28 cellular contexts compared by ENCODE assay signal in genomic region chr7:101197991-101198390, GRCh38. TPM values are rescaled to one million over a fixed set of nuclear protein-coding genes. Genes with fewer than 3 reads are reported as not detected.
"Had no signal": no experiment of that assay in that cellular context is flagged by ENCODE, and none has a peak within 500 bp of the region (broad histone marks: within the 10 kb centered on the region; RNA-seq: fewer than 3 reads in every experiment).

No MANE protein-coding gene starts in this region.

- H3K4me1 ChIP-seq: breast epithelium, SJCRH30 had no signal

- H3K9me3 ChIP-seq: adrenal gland, breast epithelium, SJCRH30 had no signal

- DNase-seq: activated CD4-positive, alpha-beta T cell treated with anti-CD3 and anti-CD28 coated beads for 48 hours; activated CD4-positive, alpha-beta T cell treated with anti-CD3 and anti-CD28 coated beads, Interleukin-2, amount 50 U/mL, for 4 hours; activated CD4-positive, CD25-positive, alpha-beta regulatory T cell treated with anti-CD3 and anti-CD28 coated beads, Interleukin-2, amount 50 U/mL, for 72 hours; activated CD8-positive, alpha-beta memory T cell treated with anti-CD3 and anti-CD28 coated beads, Interleukin-2, amount 50 U/mL, for 48 hours; activated CD8-positive, alpha-beta T cell treated with anti-CD3 and anti-CD28 coated beads, Interleukin-2, amount 10 ng/mL, durations not matched to agents 7 days and 5 days; activated naive CD4-positive, alpha-beta T cell treated with anti-CD3 and anti-CD28 coated beads, Interleukin-2, amount 50 U/mL, for 16 hours; activated naive CD8-positive, alpha-beta T cell treated with anti-CD3 and anti-CD28 coated beads, Interleukin-2, amount 10 ng/mL, durations not matched to agents 7 days and 5 days; activated T-cell treated with anti-CD3 and anti-CD28 coated beads, Interleukin-2, amount 50 U/mL, for 1 hour; adrenal gland; anterior cingulate cortex; caudate nucleus; NCI-H1092; NCI-H1417; NCI-H1694; NCI-H2029; NCI-H2107; NCI-H510A treated with DMSO at 0.1 percent for 48 hours; NCI-H69; NK-92 treated with Interleukin-12 subunit alpha and Interleukin-12 subunit beta, amount 100 ng/mL, for 24 hours; OCI-M1; RPMI8226; SJCRH30 had no signal

- H3K9me3 Mint-ChIP-seq: activated naive CD8-positive, alpha-beta T cell treated with anti-CD3 and anti-CD28 coated beads, Interleukin-2, amount 10 ng/mL, durations not matched to agents 7 days and 5 days; T-helper 1 cell treated with Interleukin-12 subunit alpha and Interleukin-12 subunit beta and Interleukin-4 antibody, amounts not matched to agents 30 μg/mL and 1 μg/mL, for 36 hours had no signal

- H3K27ac ChIP-seq: adrenal gland, breast epithelium, SJCRH30 had no signal

- H3K27ac Mint-ChIP-seq: activated CD8-positive, alpha-beta T cell treated with anti-CD3 and anti-CD28 coated beads, Interleukin-2, amount 10 ng/mL, durations not matched to agents 7 days and 5 days; activated naive CD8-positive, alpha-beta T cell treated with anti-CD3 and anti-CD28 coated beads, Interleukin-2, amount 10 ng/mL, durations not matched to agents 7 days and 5 days; T-helper 1 cell treated with Interleukin-12 subunit alpha and Interleukin-12 subunit beta and Interleukin-4 antibody, amounts not matched to agents 30 μg/mL and 1 μg/mL, for 36 hours had no signal

- H3K4me3 ChIP-seq: adrenal gland, breast epithelium, SJCRH30 had no signal

- ATAC-seq: activated CD8-positive, alpha-beta T cell treated with anti-CD3 and anti-CD28 coated beads, Interleukin-2, amount 10 ng/mL, durations not matched to agents 7 days and 5 days; Panc1; Right ventricle myocardium inferior had no signal

- H3K36me3 ChIP-seq: adrenal gland, breast epithelium, SJCRH30 had no signal

- H3K4me3 Mint-ChIP-seq: activated CD8-positive, alpha-beta T cell treated with anti-CD3 and anti-CD28 coated beads, Interleukin-2, amount 10 ng/mL, durations not matched to agents 7 days and 5 days; activated naive CD8-positive, alpha-beta T cell treated with anti-CD3 and anti-CD28 coated beads, Interleukin-2, amount 10 ng/mL, durations not matched to agents 7 days and 5 days; T-helper 1 cell treated with Interleukin-12 subunit alpha and Interleukin-12 subunit beta and Interleukin-4 antibody, amounts not matched to agents 30 μg/mL and 1 μg/mL, for 36 hours had no signal

RNA-seq across cellular contexts. Expression of gene MOGAT3, which starts 2.8 kb away (rescaled TPM):
- total RNA-seq: activated CD8-positive, alpha-beta T cell treated with anti-CD3 and anti-CD28 coated beads, Interleukin-2, amount 10 ng/mL, durations not matched to agents 7 days and 5 days; activated naive CD8-positive, alpha-beta T cell treated with anti-CD3 and anti-CD28 coated beads, Interleukin-2, amount 10 ng/mL, durations not matched to agents 7 days and 5 days; adrenal gland; cerebellum; MCF 10A; Right ventricle myocardium inferior; SJCRH30 had no signal
- polyA plus RNA-seq: adrenal gland had no signal

RNA-seq across cellular contexts. Expression of gene NAT16, which starts 17.9 kb away (rescaled TPM):
- total RNA-seq: activated CD8-positive, alpha-beta T cell treated with anti-CD3 and anti-CD28 coated beads, Interleukin-2, amount 10 ng/mL, durations not matched to agents 7 days and 5 days; activated naive CD8-positive, alpha-beta T cell treated with anti-CD3 and anti-CD28 coated beads, Interleukin-2, amount 10 ng/mL, durations not matched to agents 7 days and 5 days; breast epithelium; MCF 10A; Right ventricle myocardium inferior; SJCRH30 had no signal
- polyA plus RNA-seq: adrenal gland had no signal

RNA-seq across cellular contexts. Expression of gene VGF, which starts 32.6 kb away (rescaled TPM):
- total RNA-seq: Right ventricle myocardium inferior had no signal
